In the genomic region with DNA sequence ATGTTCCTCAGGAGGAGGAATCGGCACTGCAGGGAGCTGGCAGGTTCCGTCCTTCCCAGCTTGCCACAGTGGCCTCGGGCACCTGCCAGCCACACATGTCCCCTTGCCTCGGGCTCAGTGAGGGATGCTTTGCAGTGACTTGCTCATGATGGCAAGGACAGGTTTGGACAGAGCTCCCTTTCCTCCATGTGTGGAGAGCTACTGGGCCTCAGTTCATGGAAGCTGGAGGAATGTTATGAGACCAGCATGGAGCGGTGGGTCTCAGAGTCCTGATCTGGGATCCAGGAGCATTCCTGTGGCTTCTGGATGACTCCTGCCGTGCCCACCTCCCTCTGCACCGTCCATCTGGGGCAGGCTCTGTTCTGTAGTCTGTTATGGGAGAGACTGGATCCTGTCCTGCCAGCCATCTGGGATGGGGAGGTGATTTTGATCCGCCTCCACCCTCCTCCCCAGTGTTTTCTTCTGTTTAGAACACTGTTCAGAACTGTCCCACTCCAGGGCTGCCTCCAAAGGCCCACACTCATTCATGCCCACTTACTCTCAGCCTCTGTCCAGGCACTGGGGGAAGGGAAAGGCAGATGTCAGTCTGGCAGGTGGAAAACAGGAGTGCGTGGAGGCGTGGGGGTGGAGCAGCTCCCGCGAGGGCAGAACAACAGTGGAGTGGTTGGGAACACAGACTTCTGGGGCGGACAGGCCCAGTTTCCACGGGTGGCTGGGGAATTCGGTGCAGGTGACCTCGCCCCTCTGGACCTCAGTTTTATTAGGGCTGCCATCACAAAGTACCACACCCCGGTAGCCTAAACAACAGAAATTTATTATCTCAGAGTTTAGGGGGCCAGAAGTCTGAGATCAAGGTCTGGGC, we compare ENCODE assay signal across 10 cellular contexts. TPM values are rescaled to one million over a fixed set of nuclear protein-coding genes. Genes with fewer than 3 reads are reported as not detected.
A peak's percentile ranks its signal among the peaks of the same experiment; 100 is the strongest.
DNase-seq lines count a peak whose midpoint lies in the region; ATAC-seq and TF ChIP-seq lines count a peak whose summit lies in the region.
"Had no signal": no experiment of that assay in that cellular context is flagged by ENCODE, and none has a peak within 500 bp of the region (broad histone marks: within the 10 kb centered on the region; RNA-seq: fewer than 3 reads in every experiment).

No MANE protein-coding gene starts in this region.

- H3K4me1 Mint-ChIP-seq in immature natural killer cell, result peaks cover 1 to 14% of the 10 kb centered on the region in 2 donors

- H3K9me3 Mint-ChIP-seq in immature natural killer cell, result peaks cover 4 to 23% (median 11%) of the 10 kb centered on the region in 6 donors

- in situ Hi-C loops in astrocyte of the spinal cord (cut with HindIII; ENCODE audit: low sequenced_read_pairs), result no loop called here

- H3K27me3 Mint-ChIP-seq in immature natural killer cell (ENCODE audit: low read depth in 3 of 3), result no peaks in the 10 kb centered on the region
- H3K27me3 Mint-ChIP-seq: CD4-positive, alpha-beta memory T cell had no signal

- TF ChIP-seq CTCF in AG10803 (conservative IDR thresholded peaks at IDR 0.05; ENCODE audit: low read length), result no peak
- TF ChIP-seq CTCF in HFF-Myc (IDR thresholded peaks at IDR 0.05; ENCODE audit: low read depth, low read length, missing control alignments), result no peak
- no peak for TF ChIP-seq CTCF in astrocyte of the spinal cord (IDR thresholded peaks at IDR 0.05; ENCODE audit: low read depth, low read length)
- TF ChIP-seq CTCF in mucosa of descending colon (IDR thresholded peaks at IDR 0.05), result no peak

- peaks cover 13% of the 10 kb centered on the region for H3K4me1 ChIP-seq in mucosa of descending colon (ENCODE audit: low read depth)

- no peaks in the 10 kb centered on the region for H3K36me3 ChIP-seq in mucosa of descending colon (ENCODE audit: low read depth)

- DNase-seq in AG10803 (ENCODE audit: low read depth) (peak; percentile 48), HFF-Myc (ENCODE audit: extremely low read depth, low read depth) (peak; percentile 14), astrocyte of the spinal cord (ENCODE audit: low read depth, low spot score) (peak; percentile 25), mucosa of descending colon (no peak), immature natural killer cell (no peak), NAMALWA (ENCODE audit: low spot score) (no peak)
- DNase-seq: CD4-positive, alpha-beta memory T cell; NCI-H2081 had no signal

- intact Hi-C loops in mucosa of descending colon (cut with DNase I, micrococcal nuclease), result no loop called here

- no peak overlapping the region for H3K4me3 Mint-ChIP-seq in immature natural killer cell
- H3K4me3 Mint-ChIP-seq: CD4-positive, alpha-beta memory T cell had no signal

- H3K9me3 ChIP-seq in mucosa of descending colon, result peaks cover 14% of the 10 kb centered on the region

- ATAC-seq in mucosa of descending colon (peak; percentile 59), GM21786 (IDR thresholded peaks at IDR 0.05; ENCODE audit: unreplicated experiment) (no peak), GM19324 (IDR thresholded peaks at IDR 0.05; ENCODE audit: low FRiP score, unreplicated experiment) (no peak)

- peaks cover 7 to 19% (median 14%) of the 10 kb centered on the region in 3 donors for H3K36me3 Mint-ChIP-seq in immature natural killer cell

- no peak overlapping the region for H3K27ac Mint-ChIP-seq in immature natural killer cell
- H3K27ac Mint-ChIP-seq: CD4-positive, alpha-beta memory T cell had no signal

- no peak overlapping the region for H3K4me3 ChIP-seq in AG10803 (ENCODE audit: low read length)
- no peak overlapping the region for H3K4me3 ChIP-seq in HFF-Myc (replicated peaks; ENCODE audit: low read depth, low read length)
- H3K4me3 ChIP-seq in astrocyte of the spinal cord (ENCODE audit: low read depth, low read length), result no peak overlapping the region
- no peak overlapping the region for H3K4me3 ChIP-seq in mucosa of descending colon

RNA-seq across cellular contexts. Expression of gene SIPA1L3, which starts 59.4 kb away (rescaled TPM):
- 100 to 1,000 TPM in 2 of 3 donors, 10 to 100 TPM in 1; 93.6 to 173 (median 144) TPM for total RNA-seq in mucosa of descending colon
- polyA plus RNA-seq in immature natural killer cell, result 1 to 10 TPM in 2 of 3 donors, under 1 TPM in 1; 0.29 to 4.1 (median 3.2) TPM

Comparison
In these comparisons a context has a peak if more than half of its experiments do, and no peak if none do; other contexts are left out.
1. DNase-seq: peak in AG10803 (single experiment), HFF-Myc (single experiment) and astrocyte of the spinal cord (single experiment); none in mucosa of descending colon (0 of 3), immature natural killer cell (0 of 3) and NAMALWA (single experiment).